ENCODE assay signal across 28 cellular contexts in the genomic region with DNA sequence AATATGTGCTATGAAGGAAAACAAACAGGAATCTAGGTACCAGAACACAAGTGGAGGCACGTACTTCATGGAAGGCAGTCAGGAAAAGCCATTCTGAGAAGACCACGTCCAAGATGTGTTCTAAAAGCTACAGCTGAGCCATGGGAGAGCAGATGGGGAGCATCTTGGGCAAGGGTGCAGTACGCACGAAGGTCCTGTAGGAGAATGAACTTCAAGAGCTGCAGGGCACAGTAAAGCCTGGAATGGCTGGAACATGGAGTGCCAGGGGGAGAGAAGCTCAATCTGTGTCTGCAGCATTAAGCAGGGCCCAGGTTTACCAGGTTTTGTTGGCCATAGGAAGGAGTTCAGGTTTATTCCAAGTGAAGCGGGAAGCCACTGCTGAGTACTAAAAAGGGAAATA. TPM values are rescaled to one million over a fixed set of nuclear protein-coding genes. Genes with fewer than 3 reads are reported as not detected.
DNase-seq lines count a peak whose midpoint lies in the region; ATAC-seq and TF ChIP-seq lines count a peak whose summit lies in the region.
"Had no signal": no experiment of that assay in that cellular context is flagged by ENCODE, and none has a peak within 500 bp of the region (broad histone marks: within the 10 kb centered on the region; RNA-seq: fewer than 3 reads in every experiment).

No MANE protein-coding gene starts in this region.

- H2BK15ac ChIP-seq in mesenchymal stem cell (ENCODE audit: low read depth, poor library complexity, severe bottlenecking): no peak overlapping the region

- H3K9ac ChIP-seq in mesenchymal stem cell (ENCODE audit: low read length): no peak overlapping the region

- no peaks in the 10 kb centered on the region for H3K4me1 ChIP-seq in mesenchymal stem cell (ENCODE audit: control insufficient read depth, insufficient read depth, low read depth, low read length)
- H3K4me1 ChIP-seq in adrenal gland (replicated peaks in 1 of 2): no peaks in the 10 kb centered on the region

- no peak overlapping the region for H4K8ac ChIP-seq in mesenchymal stem cell (ENCODE audit: low read length)

- H3K9me3 ChIP-seq in WERI-Rb-1 (ENCODE audit: severe bottlenecking) (no peaks in the 10 kb centered on the region), mesenchymal stem cell (ENCODE audit: control insufficient read depth, low read length) (no peaks in the 10 kb centered on the region), adrenal gland (replicated peaks in 1 of 3) (no peaks in the 10 kb centered on the region)
- H3K9me3 ChIP-seq: tibial artery had no signal

- H2AFZ ChIP-seq in mesenchymal stem cell (ENCODE audit: low read depth, low read length): no peak overlapping the region

- no peak overlapping the region for H4K91ac ChIP-seq in mesenchymal stem cell (ENCODE audit: low read length)

- peak; percentile 4 for TF ChIP-seq CTCF in GM12865 (IDR thresholded peaks at IDR 0.05; ENCODE audit: insufficient read depth, low read depth, low read length, missing control alignments)
- peak; percentile 29; the same call in 1 of the 2 replicates for TF ChIP-seq CTCF in HFFc6 (IDR thresholded peaks at IDR 0.05)
- 0 out of 2 replicates have a peak, but pooled peaks have one; percentile 24 for TF ChIP-seq CTCF in WERI-Rb-1 (IDR thresholded peaks at IDR 0.05; ENCODE audit: low read depth, low read length)
- TF ChIP-seq CTCF in adrenal gland (IDR thresholded peaks at IDR 0.05): no peak

- 0 out of 2 replicates have a peak, but pooled peaks cover 2% of the 10 kb centered on the region for H3K27me3 Mint-ChIP-seq in HFFc6 (ENCODE audit: insufficient read depth)

- H3K14ac ChIP-seq in mesenchymal stem cell (ENCODE audit: low read length in 2 of 2): no peak overlapping the region

- H3K9me3 Mint-ChIP-seq in HFFc6: no peaks in the 10 kb centered on the region; the same call in 1 of the 2 replicates
- H3K9me3 Mint-ChIP-seq: naive B cell had no signal

- H3K4me1 Mint-ChIP-seq in HFFc6 (ENCODE audit: low read depth): peaks cover 12% of the 10 kb centered on the region
- H3K4me1 Mint-ChIP-seq: mesothelial cell of epicardium, naive B cell had no signal

- H3K27ac Mint-ChIP-seq in HFFc6: no peak overlapping the region
- H3K27ac Mint-ChIP-seq: activated CD4-positive, alpha-beta memory T cell treated with anti-CD3 and anti-CD28 coated beads for 36 hours; activated T-cell treated with anti-CD3 and anti-CD28 coated beads, Interleukin-2, amount 50 U/mL, for 72 hours; CD4-positive, CD25-positive, alpha-beta regulatory T cell; mesothelial cell of epicardium; naive B cell had no signal

- H3K36me3 Mint-ChIP-seq in HFFc6 (ENCODE audit: low read depth): no peaks in the 10 kb centered on the region
- H3K36me3 Mint-ChIP-seq: activated CD4-positive, alpha-beta memory T cell treated with anti-CD3 and anti-CD28 coated beads for 36 hours; CD4-positive, CD25-positive, alpha-beta regulatory T cell; mesothelial cell of epicardium; naive B cell had no signal

- H3K23ac ChIP-seq in mesenchymal stem cell (ENCODE audit: low read length in 2 of 2): no peak overlapping the region

- DNase-seq in GM12865 (ENCODE audit: low read depth) (no peak), HFFc6 (no peak), WERI-Rb-1 (no peak), mesenchymal stem cell (no peak), adrenal gland (no peak)
- DNase-seq in NK-92 treated with Interleukin-12 subunit alpha and Interleukin-12 subunit beta, amount 100 ng/mL, for 24 hours (lab: John Stamatoyannopoulos, UW): no peak
- DNase-seq: activated CD4-positive, alpha-beta memory T cell treated with anti-CD3 and anti-CD28 coated beads for 36 hours; activated CD4-positive, alpha-beta T cell treated with anti-CD3 and anti-CD28 coated beads for 1 hour; activated T-cell treated with anti-CD3 and anti-CD28 coated beads, Interleukin-2, amount 50 U/mL, for 72 hours; caudate nucleus; CD4-positive, CD25-positive, alpha-beta regulatory T cell; effector memory CD4-positive, alpha-beta T cell; H7; left ventricle myocardium superior; naive B cell; NCI-H1092 treated with DMSO at 0.1 percent for 48 hours; NCI-H187; NCI-H2171; NCI-H510A treated with DMSO at 0.1 percent for 48 hours; stimulated activated CD4-positive, alpha-beta T cell treated with anti-CD3 and anti-CD28 coated beads, Interleukin-4, amount 100 ng/mL, for 1 hour; T-helper 2 cell; tibial artery had no signal

- TF ChIP-seq POLR2A in adrenal gland (IDR thresholded peaks at IDR 0.05): no peak

- 91% methylated on average over 5 of the region's 5 CpGs for WGBS in mesenchymal stem cell
- 72 to 94% (median 89%) methylated on average over 5 of the region's 5 CpGs for WGBS in adrenal gland, 4 donors

- H3K36me3 ChIP-seq in WERI-Rb-1 (no peaks in the 10 kb centered on the region), mesenchymal stem cell (ENCODE audit: control insufficient read depth in 1 of 2, insufficient read depth in 2 of 2, low read depth in 1 of 2, low read length in 2 of 2) (peaks cover 0 to 11% of the 10 kb centered on the region in 2 experiments), adrenal gland (replicated peaks in 1 of 2) (no peaks in the 10 kb centered on the region)
- H3K36me3 ChIP-seq: tibial artery had no signal

- H3K4ac ChIP-seq in mesenchymal stem cell (ENCODE audit: low read depth in 1 of 2, low read length in 2 of 2): no peak overlapping the region

- peak overlapping the region; percentile 35 for H2AK5ac ChIP-seq in mesenchymal stem cell (ENCODE audit: low read length, severe bottlenecking)

- H3K18ac ChIP-seq in mesenchymal stem cell (ENCODE audit: low read depth in 1 of 2, low read length in 2 of 2): no peak overlapping the region

- H3K4me3 ChIP-seq in GM12865 (ENCODE audit: low read depth, low read length): no peak overlapping the region
- H3K4me3 ChIP-seq in WERI-Rb-1 (ENCODE audit: low read depth, low read length): no peak overlapping the region
- no peak overlapping the region for H3K4me3 ChIP-seq in mesenchymal stem cell (ENCODE audit: insufficient read depth in 1 of 2, low read depth in 1 of 2, low read length in 2 of 2)
- H3K4me3 ChIP-seq in adrenal gland: no peak overlapping the region
- H3K4me3 ChIP-seq: coronary artery, GM12878, tibial artery had no signal

- no peak overlapping the region for H3K4me2 ChIP-seq in mesenchymal stem cell (ENCODE audit: low read length, poor library complexity, severe bottlenecking)

- intact Hi-C loops in adrenal gland (cut with DNase I): no loop called here

- no peak for ATAC-seq in HG03095 (IDR thresholded peaks at IDR 0.05; ENCODE audit: unreplicated experiment)
- ATAC-seq: activated T-cell treated with anti-CD3 and anti-CD28 coated beads, Interleukin-2, amount 50 U/mL, for 72 hours; GM12878; left ventricle myocardium superior; sciatic nerve; SK-N-SH treated with all-trans-retinoic acid at 6 μM for 48 hours had no signal

- no peak overlapping the region for H2BK120ac ChIP-seq in mesenchymal stem cell (ENCODE audit: low read depth, low read length)

- no peak overlapping the region for H2BK12ac ChIP-seq in mesenchymal stem cell (ENCODE audit: low read length in 2 of 2)

- H3K27ac ChIP-seq in WERI-Rb-1 (no peak overlapping the region), mesenchymal stem cell (ENCODE audit: low read length, poor library complexity, severe bottlenecking) (no peak overlapping the region), adrenal gland (no peak overlapping the region)
- H3K27ac ChIP-seq: coronary artery, tibial artery had no signal

- H3K79me1 ChIP-seq in mesenchymal stem cell (replicated peaks; ENCODE audit: low read length, poor library complexity, severe bottlenecking): no peaks in the 10 kb centered on the region

- no peak overlapping the region for H3K4me3 Mint-ChIP-seq in HFFc6
- H3K4me3 Mint-ChIP-seq: activated CD4-positive, alpha-beta memory T cell treated with anti-CD3 and anti-CD28 coated beads for 36 hours; activated T-cell treated with anti-CD3 and anti-CD28 coated beads, Interleukin-2, amount 50 U/mL, for 72 hours; CD4-positive, CD25-positive, alpha-beta regulatory T cell; mesothelial cell of epicardium; naive B cell had no signal

- no peaks in the 10 kb centered on the region for H3K27me3 ChIP-seq in WERI-Rb-1 (ENCODE audit: insufficient read depth, low read depth, severe bottlenecking)
- H3K27me3 ChIP-seq in mesenchymal stem cell (ENCODE audit: control insufficient read depth in 1 of 2, insufficient read depth in 1 of 2, low read length in 2 of 2): no peaks in the 10 kb centered on the region
- H3K27me3 ChIP-seq in adrenal gland: no peaks in the 10 kb centered on the region
- H3K27me3 ChIP-seq: tibial artery had no signal

- H2BK5ac ChIP-seq in mesenchymal stem cell (ENCODE audit: low read depth, low read length, poor library complexity, severe bottlenecking): no peak overlapping the region

RNA-seq across cellular contexts. Expression of a gene that starts 30.0 kb away (rescaled TPM):
- total RNA-seq in HFFc6 (2021; fragmentation: NEBNext Ultra II Directional; extraction: Animal tissue kit (Norgen Biotek cat#: 25700)): under 1 TPM; 0.24 to 0.99 (median 0.84) TPM
- polyA plus RNA-seq in mesenchymal stem cell (2013, experiment 1 of 2): 1.4 TPM
- 0.81 TPM for polyA plus RNA-seq in mesenchymal stem cell (2013, experiment 2 of 2)
- 1 to 10 TPM in 1 of 8 donors, under 1 TPM in 2, not detected in 5; 0.27 to 1.1 (median 0.84) TPM for total RNA-seq in adrenal gland
- under 1 TPM; 0.20 to 0.56 (median 0.35) TPM for polyA plus RNA-seq in adrenal gland
- total RNA-seq: left ventricle myocardium superior had no signal

Comparison
In these comparisons a context has a peak if more than half of its experiments do, and no peak if none do; other contexts are left out.
1. CTCF ChIP-seq: peak in GM12865 (single experiment), HFFc6 (single experiment) and WERI-Rb-1 (single experiment); none in adrenal gland (0 of 6).